In the genomic region with DNA sequence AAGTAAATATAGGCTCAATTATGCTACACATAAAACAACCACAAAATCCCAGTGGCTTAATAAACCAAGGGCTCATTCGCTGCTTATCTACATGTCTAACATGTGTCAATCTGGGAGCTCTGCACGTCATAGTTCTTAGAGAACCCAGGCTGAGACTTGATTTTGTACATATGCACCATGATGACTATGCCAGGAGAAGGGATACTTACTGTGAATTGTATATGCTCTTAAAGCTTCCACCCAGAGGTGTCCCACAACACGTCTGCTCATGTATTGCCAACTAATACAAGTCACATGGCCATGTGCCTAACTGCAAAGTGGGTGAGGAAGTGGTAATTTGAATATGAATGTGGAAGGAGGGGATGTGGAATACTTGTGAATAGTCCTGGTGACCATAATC, we compare ENCODE assay signal across 21 cellular contexts.
A peak's percentile ranks its signal among the peaks of the same experiment; 100 is the strongest.
DNase-seq lines count a peak whose midpoint lies in the region; ATAC-seq and TF ChIP-seq lines count a peak whose summit lies in the region.
"Had no signal": no experiment of that assay in that cellular context is flagged by ENCODE, and none has a peak within 500 bp of the region (broad histone marks: within the 10 kb centered on the region; RNA-seq: fewer than 3 reads in every experiment).

No MANE protein-coding gene starts in this region.

- H3K4me3 Mint-ChIP-seq in Calu3 (ENCODE audit: low read depth, unreplicated experiment) (no peak overlapping the region), WTC11 (no peak overlapping the region)
- H3K4me3 Mint-ChIP-seq: CD4-positive, alpha-beta memory T cell had no signal

- TF ChIP-seq CTCF in Calu3 (IDR thresholded peaks at IDR 0.05; ENCODE audit: unreplicated experiment) (no peak), WTC11 (IDR thresholded peaks at IDR 0.05) (no peak), hepatocyte (IDR thresholded peaks at IDR 0.05; ENCODE audit: poor library complexity) (no peak), coronary artery (IDR thresholded peaks at IDR 0.05) (no peak)

- H3K4me1 ChIP-seq in hepatocyte (ENCODE audit: insufficient read depth) = no peaks in the 10 kb centered on the region
- H3K4me1 ChIP-seq: BLaER1, SJCRH30 had no signal

- no TSS peak for BruUV-seq in Calu3 (replicated peaks; lab: Mats Ljungman, UMichigan)

- H3K4me3 ChIP-seq in hepatocyte (no peak overlapping the region), coronary artery (no peak overlapping the region)
- H3K4me3 ChIP-seq: BLaER1, PC-9, SJCRH30 had no signal

- 71% methylated on average over 3 of the region's 3 CpGs for WGBS in hepatocyte (ENCODE audit: low lambda C conversion rate, missing lambda C conversion rate)

- DNase-seq in Calu3 = peak; percentile 16
- DNase-seq in ELR (ENCODE audit: low read depth) = peak; percentile 29
- no peak for DNase-seq in WTC11 (ENCODE audit: low spot score)
- peak; percentile 8 for DNase-seq in hepatocyte (ENCODE audit: low spot score)
- no peak for DNase-seq in coronary artery (ENCODE audit: low spot score)
- no peak for DNase-seq in stimulated activated naive CD4-positive, alpha-beta T cell (lab: John Stamatoyannopoulos, UW)
- no peak for DNase-seq in activated CD8-positive, alpha-beta memory T cell treated with anti-CD3 and anti-CD28 coated beads, Interleukin-2, amount 50 U/mL, for 48 hours
- DNase-seq in GDM1 (lab: John Stamatoyannopoulos, UW) = no peak
- DNase-seq: CD4-positive, alpha-beta memory T cell; DND-41; GF-D8; KBM-7; NCI-H1105 treated with DMSO at 0.1 percent for 48 hours; NCI-H1694; NCI-H2081 treated with DMSO at 0.1 percent for 48 hours; NCI-H510A; PC-9; SJCRH30 had no signal

- H3K27ac ChIP-seq in hepatocyte (no peak overlapping the region), coronary artery (no peak overlapping the region)
- H3K27ac ChIP-seq: BLaER1, PC-9, RWPE1, SJCRH30 had no signal

- no peak overlapping the region for H3K4me2 ChIP-seq in hepatocyte
- H3K4me2 ChIP-seq: BLaER1, PC-9 had no signal

- no peaks in the 10 kb centered on the region for H3K79me2 ChIP-seq in hepatocyte

- H3K9me2 ChIP-seq in hepatocyte (replicated peaks; ENCODE audit: insufficient read depth) = no peaks in the 10 kb centered on the region

- no peaks in the 10 kb centered on the region for H3K27me3 ChIP-seq in hepatocyte
- H3K27me3 ChIP-seq: BLaER1, SJCRH30 had no signal

- no peak overlapping the region for H2AFZ ChIP-seq in hepatocyte
- H2AFZ ChIP-seq: PC-9 had no signal

- CTCF ChIA-PET in Calu3 (lab: Charles Lee) (no interaction called here), WTC11 (lab: Charles Lee) (no interaction called here)

- H3K36me3 Mint-ChIP-seq in Calu3 (ENCODE audit: insufficient read depth, unreplicated experiment) (no peaks in the 10 kb centered on the region), WTC11 (no peaks in the 10 kb centered on the region)
- H3K36me3 Mint-ChIP-seq: CD4-positive, alpha-beta memory T cell had no signal

- H3K9me3 ChIP-seq in hepatocyte (ENCODE audit: low read depth) = no peaks in the 10 kb centered on the region
- H3K9me3 ChIP-seq: BLaER1, SJCRH30 had no signal

- H3K4me1 Mint-ChIP-seq in Calu3 (ENCODE audit: low read depth, unreplicated experiment) (peaks cover 15% of the 10 kb centered on the region), WTC11 (peaks cover 23% of the 10 kb centered on the region)
- H3K4me1 Mint-ChIP-seq: CD4-positive, alpha-beta memory T cell had no signal

- H3K27ac Mint-ChIP-seq in Calu3 (ENCODE audit: unreplicated experiment) (no peak overlapping the region), WTC11 (no peak overlapping the region)
- H3K27ac Mint-ChIP-seq: CD4-positive, alpha-beta memory T cell had no signal

- no peaks in the 10 kb centered on the region for H3K36me3 ChIP-seq in hepatocyte (replicated peaks; ENCODE audit: insufficient read depth, low read depth)
- H3K36me3 ChIP-seq: BLaER1, SJCRH30 had no signal

- H3K9me3 Mint-ChIP-seq in Calu3 (ENCODE audit: low read depth, unreplicated experiment) (no peaks in the 10 kb centered on the region), WTC11 (peaks cover 12% of the 10 kb centered on the region)

- peak; percentile 67 for ATAC-seq in WTC11
- ATAC-seq: HCT116 had no signal

- POLR2A ChIA-PET in WTC11 (lab: Charles Lee) = no interaction called here

- no peaks in the 10 kb centered on the region for H3K27me3 Mint-ChIP-seq in Calu3 (ENCODE audit: unreplicated experiment)
- no peaks in the 10 kb centered on the region for H3K27me3 Mint-ChIP-seq in WTC11 (ENCODE audit: low read depth)
- H3K27me3 Mint-ChIP-seq: CD4-positive, alpha-beta memory T cell had no signal

- no peaks in the 10 kb centered on the region for H4K20me1 ChIP-seq in hepatocyte (ENCODE audit: insufficient read depth, poor library complexity, severe bottlenecking)
- H4K20me1 ChIP-seq: BLaER1 had no signal

- intact Hi-C loops in Calu3 (cut with micrococcal nuclease; ENCODE audit: unreplicated experiment) = loop anchor here (10.0 kb wide), 1 partner anchor 314 kb away; no protein-coding TSS in a partner anchor

TF ChIP-seq in WTC11, 78 proteins besides CTCF, POLR2A, EP300 and RAD21:
- TF ChIP-seq, protein P1, sequence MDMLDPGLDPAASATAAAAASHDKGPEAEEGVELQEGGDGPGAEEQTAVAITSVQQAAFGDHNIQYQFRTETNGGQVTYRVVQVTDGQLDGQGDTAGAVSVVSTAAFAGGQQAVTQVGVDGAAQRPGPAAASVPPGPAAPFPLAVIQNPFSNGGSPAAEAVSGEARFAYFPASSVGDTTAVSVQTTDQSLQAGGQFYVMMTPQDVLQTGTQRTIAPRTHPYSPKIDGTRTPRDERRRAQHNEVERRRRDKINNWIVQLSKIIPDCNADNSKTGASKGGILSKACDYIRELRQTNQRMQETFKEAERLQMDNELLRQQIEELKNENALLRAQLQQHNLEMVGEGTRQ (CRISPR knock-in tag; IDR thresholded peaks at IDR 0.05) = peak; percentile 63
- TF ChIP-seq, protein P2, sequence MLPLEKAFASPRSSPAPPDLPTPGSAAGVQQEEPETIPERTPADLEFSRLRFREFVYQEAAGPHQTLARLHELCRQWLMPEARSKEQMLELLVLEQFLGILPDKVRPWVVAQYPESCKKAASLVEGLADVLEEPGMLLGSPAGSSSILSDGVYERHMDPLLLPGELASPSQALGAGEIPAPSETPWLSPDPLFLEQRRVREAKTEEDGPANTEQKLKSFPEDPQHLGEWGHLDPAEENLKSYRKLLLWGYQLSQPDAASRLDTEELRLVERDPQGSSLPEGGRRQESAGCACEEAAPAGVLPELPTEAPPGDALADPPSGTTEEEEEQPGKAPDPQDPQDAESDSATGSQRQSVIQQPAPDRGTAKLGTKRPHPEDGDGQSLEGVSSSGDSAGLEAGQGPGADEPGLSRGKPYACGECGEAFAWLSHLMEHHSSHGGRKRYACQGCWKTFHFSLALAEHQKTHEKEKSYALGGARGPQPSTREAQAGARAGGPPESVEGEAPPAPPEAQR (CRISPR knock-in tag; IDR thresholded peaks at IDR 0.05) = no peak
- TF ChIP-seq, protein P3, sequence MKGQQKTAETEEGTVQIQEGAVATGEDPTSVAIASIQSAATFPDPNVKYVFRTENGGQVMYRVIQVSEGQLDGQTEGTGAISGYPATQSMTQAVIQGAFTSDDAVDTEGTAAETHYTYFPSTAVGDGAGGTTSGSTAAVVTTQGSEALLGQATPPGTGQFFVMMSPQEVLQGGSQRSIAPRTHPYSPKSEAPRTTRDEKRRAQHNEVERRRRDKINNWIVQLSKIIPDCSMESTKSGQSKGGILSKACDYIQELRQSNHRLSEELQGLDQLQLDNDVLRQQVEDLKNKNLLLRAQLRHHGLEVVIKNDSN (CRISPR knock-in tag; IDR thresholded peaks at IDR 0.05) = peak; percentile 67
- no peak for TF ChIP-seq GTF2I (CRISPR knock-in tag; conservative IDR thresholded peaks at IDR 0.05)
- TF ChIP-seq, protein P4, sequence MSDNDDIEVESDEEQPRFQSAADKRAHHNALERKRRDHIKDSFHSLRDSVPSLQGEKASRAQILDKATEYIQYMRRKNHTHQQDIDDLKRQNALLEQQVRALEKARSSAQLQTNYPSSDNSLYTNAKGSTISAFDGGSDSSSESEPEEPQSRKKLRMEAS (CRISPR knock-in tag; IDR thresholded peaks at IDR 0.05) = peak; percentile 18; the same call in 1 of the 2 replicates

Comparison
In these comparisons a context has a peak if more than half of its experiments do, and no peak if none do; other contexts are left out.
1. DNase-seq: peak in Calu3 (single experiment), ELR (single experiment) and hepatocyte (single experiment); none in WTC11 (single experiment), coronary artery (single experiment), stimulated activated naive CD4-positive, alpha-beta T cell (0 of 6), activated CD8-positive, alpha-beta memory T cell treated with anti-CD3 and anti-CD28 coated beads, Interleukin-2, amount 50 U/mL, for 48 hours (single experiment) and GDM1 (single experiment).